In genomic region chr20:31676534-31677030, GRCh38 we compare ENCODE assay signal across 10 cellular contexts. TPM values are rescaled to one million over a fixed set of nuclear protein-coding genes. Genes with fewer than 3 reads are reported as not detected.
DNase-seq lines count a peak whose midpoint lies in the region; ATAC-seq and TF ChIP-seq lines count a peak whose summit lies in the region.
"Had no signal": no experiment of that assay in that cellular context is flagged by ENCODE, and none has a peak within 500 bp of the region (broad histone marks: within the 10 kb centered on the region; RNA-seq: fewer than 3 reads in every experiment).

No MANE protein-coding gene starts in this region.

- no peak for TF ChIP-seq POLR2A in thyroid gland (IDR thresholded peaks at IDR 0.05)

- H3K9ac ChIP-seq in mesenchymal stem cell (ENCODE audit: low read length): peak overlapping the region; percentile 69

- no peak for ATAC-seq in activated naive CD8-positive, alpha-beta T cell treated with anti-CD3 and anti-CD28 coated beads, Interleukin-2, amount 10 ng/mL, durations not matched to agents 7 days and 5 days (ENCODE audit: low read depth)
- ATAC-seq in esophagus mucosa (no peak), HG02884 (IDR thresholded peaks at IDR 0.05; ENCODE audit: unreplicated experiment) (no peak)

- H3K79me1 ChIP-seq in mesenchymal stem cell (replicated peaks; ENCODE audit: low read length, poor library complexity, severe bottlenecking): no peaks in the 10 kb centered on the region

- H3K23ac ChIP-seq in mesenchymal stem cell (ENCODE audit: low read length in 2 of 2): peak overlapping the region in 1 of 2 experiments; percentile 46

- peak overlapping the region; percentile 63 to 91 for H3K18ac ChIP-seq in mesenchymal stem cell (ENCODE audit: low read depth in 1 of 2, low read length in 2 of 2)

- H3K27ac ChIP-seq in mesenchymal stem cell (ENCODE audit: low read length, poor library complexity, severe bottlenecking) (peak overlapping the region; percentile 35), thyroid gland (peak overlapping the region; percentile 79 to 90 (median 80))

- peaks cover 93% of the 10 kb centered on the region for H3K4me1 Mint-ChIP-seq in activated naive CD4-positive, alpha-beta T cell treated with anti-CD3 and anti-CD28 coated beads, Interleukin-2, amount 10 ng/mL, durations not matched to agents 7 days and 5 days
- peaks cover 73% of the 10 kb centered on the region for H3K4me1 Mint-ChIP-seq in activated naive CD8-positive, alpha-beta T cell treated with anti-CD3 and anti-CD28 coated beads, Interleukin-2, amount 10 ng/mL, durations not matched to agents 7 days and 5 days

- H2BK12ac ChIP-seq in mesenchymal stem cell (ENCODE audit: low read length in 2 of 2): peak overlapping the region; percentile 20 to 83

- H3K4me2 ChIP-seq in mesenchymal stem cell (ENCODE audit: low read length, poor library complexity, severe bottlenecking): no peak overlapping the region

- H3K14ac ChIP-seq in mesenchymal stem cell (ENCODE audit: low read length in 2 of 2): peak overlapping the region in 1 of 2 experiments; percentile 45

- H3K9me3 ChIP-seq in mesenchymal stem cell (ENCODE audit: control insufficient read depth, low read length) (no peaks in the 10 kb centered on the region), thyroid gland (no peaks in the 10 kb centered on the region)

- H3K27ac Mint-ChIP-seq in activated naive CD4-positive, alpha-beta T cell treated with anti-CD3 and anti-CD28 coated beads, Interleukin-2, amount 10 ng/mL, durations not matched to agents 7 days and 5 days: peak overlapping the region; percentile 98
- H3K27ac Mint-ChIP-seq in activated naive CD8-positive, alpha-beta T cell treated with anti-CD3 and anti-CD28 coated beads, Interleukin-2, amount 10 ng/mL, durations not matched to agents 7 days and 5 days: peak overlapping the region; percentile 93

- intact Hi-C loops in thyroid gland (cut with DNase I): no loop called here

- CTCF ChIA-PET in activated naive CD4-positive, alpha-beta T cell treated with anti-CD3 and anti-CD28 coated beads, Interleukin-2, amount 10 ng/mL, durations not matched to agents 7 days and 5 days (lab: Charles Lee): interaction anchor here (1.3 to 9.4 kb wide), 7 partner anchors 8 to 47 kb away, joined by 5 to 95 read pairs (median 8); partner anchors contain the start of gene BCL2L1

- H3K27me3 Mint-ChIP-seq in activated naive CD4-positive, alpha-beta T cell treated with anti-CD3 and anti-CD28 coated beads, Interleukin-2, amount 10 ng/mL, durations not matched to agents 7 days and 5 days: no peaks in the 10 kb centered on the region
- no peaks in the 10 kb centered on the region for H3K27me3 Mint-ChIP-seq in activated naive CD8-positive, alpha-beta T cell treated with anti-CD3 and anti-CD28 coated beads, Interleukin-2, amount 10 ng/mL, durations not matched to agents 7 days and 5 days

- H2BK15ac ChIP-seq in mesenchymal stem cell (ENCODE audit: low read depth, poor library complexity, severe bottlenecking): peak overlapping the region; percentile 13

- POLR2A ChIA-PET in activated naive CD8-positive, alpha-beta T cell treated with anti-CD3 and anti-CD28 coated beads, Interleukin-2, amount 10 ng/mL, durations not matched to agents 7 days and 5 days (lab: Charles Lee): interaction anchor here (0.5 to 7.4 kb wide), 11 partner anchors 9 to 99 kb away, joined by 3 to 124 read pairs (median 5); partner anchors contain the start of gene BCL2L1

- no peaks in the 10 kb centered on the region for H3K9me3 Mint-ChIP-seq in activated naive CD4-positive, alpha-beta T cell treated with anti-CD3 and anti-CD28 coated beads, Interleukin-2, amount 10 ng/mL, durations not matched to agents 7 days and 5 days
- no peaks in the 10 kb centered on the region for H3K9me3 Mint-ChIP-seq in activated naive CD8-positive, alpha-beta T cell treated with anti-CD3 and anti-CD28 coated beads, Interleukin-2, amount 10 ng/mL, durations not matched to agents 7 days and 5 days

- H3K27me3 ChIP-seq in mesenchymal stem cell (ENCODE audit: control insufficient read depth in 1 of 2, insufficient read depth in 1 of 2, low read length in 2 of 2) (no peaks in the 10 kb centered on the region), thyroid gland (no peaks in the 10 kb centered on the region)

- no peak overlapping the region for H2BK5ac ChIP-seq in mesenchymal stem cell (ENCODE audit: low read depth, low read length, poor library complexity, severe bottlenecking)

- H3K36me3 Mint-ChIP-seq in activated naive CD4-positive, alpha-beta T cell treated with anti-CD3 and anti-CD28 coated beads, Interleukin-2, amount 10 ng/mL, durations not matched to agents 7 days and 5 days: peaks cover 62% of the 10 kb centered on the region
- H3K36me3 Mint-ChIP-seq in activated naive CD8-positive, alpha-beta T cell treated with anti-CD3 and anti-CD28 coated beads, Interleukin-2, amount 10 ng/mL, durations not matched to agents 7 days and 5 days: peaks cover 37% of the 10 kb centered on the region

- peak overlapping the region; percentile 66 for H2BK120ac ChIP-seq in mesenchymal stem cell (ENCODE audit: low read depth, low read length)

- no peak for TF ChIP-seq CTCF in thyroid gland (IDR thresholded peaks at IDR 0.05)

- DNase-seq in activated naive CD4-positive, alpha-beta T cell treated with anti-CD3 and anti-CD28 coated beads, Interleukin-2, amount 10 ng/mL, durations not matched to agents 7 days and 5 days: no peak
- DNase-seq in activated naive CD4-positive, alpha-beta T cell treated with anti-CD3 and anti-CD28 coated beads, Interleukin-2, amount 50 U/mL, for 16 hours: no peak
- no peak for DNase-seq in activated naive CD8-positive, alpha-beta T cell treated with anti-CD3 and anti-CD28 coated beads, Interleukin-2, amount 10 ng/mL, durations not matched to agents 7 days and 5 days
- DNase-seq in mesenchymal stem cell: no peak
- DNase-seq in thyroid gland: no peak
- DNase-seq in mucosa of gallbladder (ENCODE audit: low spot score): no peak
- DNase-seq: NCI-H1092 treated with DMSO at 0.1 percent for 48 hours had no signal

- H2AFZ ChIP-seq in mesenchymal stem cell (ENCODE audit: low read depth, low read length): no peak overlapping the region

- peak overlapping the region; percentile 45 for H4K8ac ChIP-seq in mesenchymal stem cell (ENCODE audit: low read length)

- H3K36me3 ChIP-seq in mesenchymal stem cell (ENCODE audit: control insufficient read depth in 1 of 2, insufficient read depth in 2 of 2, low read depth in 1 of 2, low read length in 2 of 2) (peaks cover 64 to 80% of the 10 kb centered on the region in 2 experiments), thyroid gland (no peaks in the 10 kb centered on the region)

- H3K4ac ChIP-seq in mesenchymal stem cell (ENCODE audit: low read depth in 1 of 2, low read length in 2 of 2): peak overlapping the region; percentile 28 to 94

- H4K91ac ChIP-seq in mesenchymal stem cell (ENCODE audit: low read length): peak overlapping the region; percentile 43

- H3K4me3 ChIP-seq in mesenchymal stem cell (ENCODE audit: insufficient read depth in 1 of 2, low read depth in 1 of 2, low read length in 2 of 2) (peak overlapping the region in 1 of 2 experiments; percentile 17), thyroid gland (replicated peaks in 1 of 3) (no peak overlapping the region)

- peak overlapping the region; percentile 65 for H2AK5ac ChIP-seq in mesenchymal stem cell (ENCODE audit: low read length, severe bottlenecking)

- H3K4me1 ChIP-seq in mesenchymal stem cell (ENCODE audit: control insufficient read depth, insufficient read depth, low read depth, low read length) (peaks cover 49% of the 10 kb centered on the region), thyroid gland (peaks cover 68 to 91% of the 10 kb centered on the region in 2 donors)

- 86% methylated on average over 7 of the region's 8 CpGs for WGBS in mesenchymal stem cell
- WGBS in thyroid gland, 2 donors: 89 to 90% methylated on average over 8 of the region's 8 CpGs

- H3K4me3 Mint-ChIP-seq in activated naive CD4-positive, alpha-beta T cell treated with anti-CD3 and anti-CD28 coated beads, Interleukin-2, amount 10 ng/mL, durations not matched to agents 7 days and 5 days: peak overlapping the region; percentile 88
- H3K4me3 Mint-ChIP-seq in activated naive CD8-positive, alpha-beta T cell treated with anti-CD3 and anti-CD28 coated beads, Interleukin-2, amount 10 ng/mL, durations not matched to agents 7 days and 5 days: peak overlapping the region; percentile 86

RNA-seq across cellular contexts. Expression of gene COX4I2, which starts 38.9 kb away (rescaled TPM):
- not detected for total RNA-seq in activated naive CD8-positive, alpha-beta T cell treated with anti-CD3 and anti-CD28 coated beads, Interleukin-2, amount 10 ng/mL, durations not matched to agents 7 days and 5 days
- polyA plus RNA-seq in mesenchymal stem cell (2013, experiment 1 of 2): not detected
- not detected for polyA plus RNA-seq in mesenchymal stem cell (2013, experiment 2 of 2)
- total RNA-seq in thyroid gland (1 to 10 TPM; 1.1 to 4.8 (median 3.4) TPM), esophagus mucosa (0.96 TPM), mucosa of gallbladder (3.8 TPM)
- total RNA-seq: T-helper 2 cell treated with Interferon-gamma antibody and Interleukin-4, amounts not matched to agents 100 ng/mL and 5 ng/mL, for 36 hours had no signal

RNA-seq across cellular contexts. Expression of gene BCL2L1, which starts 46.1 kb away (rescaled TPM):
- 10 to 100 TPM; 61.7 to 64.5 TPM for total RNA-seq in activated naive CD8-positive, alpha-beta T cell treated with anti-CD3 and anti-CD28 coated beads, Interleukin-2, amount 10 ng/mL, durations not matched to agents 7 days and 5 days
- 116 TPM for polyA plus RNA-seq in mesenchymal stem cell (2013, experiment 1 of 2)
- 114 TPM for polyA plus RNA-seq in mesenchymal stem cell (2013, experiment 2 of 2)
- total RNA-seq in thyroid gland: 100 to 1,000 TPM; 110 to 154 (median 125) TPM
- 76.6 TPM for total RNA-seq in esophagus mucosa
- total RNA-seq in mucosa of gallbladder: 191 TPM
